Comparison of ENCODE assay signal across 1 cellular context in the genomic region with DNA sequence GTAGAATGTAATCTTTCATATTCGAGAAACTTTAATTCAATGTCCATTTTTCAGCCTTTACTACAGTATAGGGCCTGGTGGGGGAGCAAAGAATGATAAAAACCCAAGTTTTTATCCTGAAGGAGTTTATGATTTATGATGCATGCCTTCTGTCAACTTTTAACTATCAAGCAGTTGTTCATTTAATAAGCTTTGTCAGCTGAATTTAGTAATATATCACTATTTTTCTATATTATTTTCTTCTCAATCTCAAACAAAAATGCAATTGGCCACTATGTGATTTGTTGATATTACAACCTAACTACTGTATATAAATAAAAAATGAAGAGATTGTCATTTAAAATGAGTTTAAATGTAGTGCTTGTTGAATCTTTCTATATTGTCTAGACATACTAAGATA.
TF ChIP-seq lines count a peak whose summit lies in the region.

No MANE protein-coding gene starts in this region.

TF ChIP-seq in GM23338, 12 proteins besides CTCF, POLR2A, EP300 and RAD21:
- TF ChIP-seq JUNB (IDR thresholded peaks at IDR 0.05; ENCODE audit: unreplicated experiment) = no peak
- no peak for TF ChIP-seq STAT1 (IDR thresholded peaks at IDR 0.05; ENCODE audit: unreplicated experiment)
- TF ChIP-seq EZH2 (IDR thresholded peaks at IDR 0.05; ENCODE audit: low read depth, unreplicated experiment) = no peak
- TF ChIP-seq POLR2AphosphoS5 (IDR thresholded peaks at IDR 0.05; ENCODE audit: low read depth) = no peak
- TF ChIP-seq, protein P1, sequence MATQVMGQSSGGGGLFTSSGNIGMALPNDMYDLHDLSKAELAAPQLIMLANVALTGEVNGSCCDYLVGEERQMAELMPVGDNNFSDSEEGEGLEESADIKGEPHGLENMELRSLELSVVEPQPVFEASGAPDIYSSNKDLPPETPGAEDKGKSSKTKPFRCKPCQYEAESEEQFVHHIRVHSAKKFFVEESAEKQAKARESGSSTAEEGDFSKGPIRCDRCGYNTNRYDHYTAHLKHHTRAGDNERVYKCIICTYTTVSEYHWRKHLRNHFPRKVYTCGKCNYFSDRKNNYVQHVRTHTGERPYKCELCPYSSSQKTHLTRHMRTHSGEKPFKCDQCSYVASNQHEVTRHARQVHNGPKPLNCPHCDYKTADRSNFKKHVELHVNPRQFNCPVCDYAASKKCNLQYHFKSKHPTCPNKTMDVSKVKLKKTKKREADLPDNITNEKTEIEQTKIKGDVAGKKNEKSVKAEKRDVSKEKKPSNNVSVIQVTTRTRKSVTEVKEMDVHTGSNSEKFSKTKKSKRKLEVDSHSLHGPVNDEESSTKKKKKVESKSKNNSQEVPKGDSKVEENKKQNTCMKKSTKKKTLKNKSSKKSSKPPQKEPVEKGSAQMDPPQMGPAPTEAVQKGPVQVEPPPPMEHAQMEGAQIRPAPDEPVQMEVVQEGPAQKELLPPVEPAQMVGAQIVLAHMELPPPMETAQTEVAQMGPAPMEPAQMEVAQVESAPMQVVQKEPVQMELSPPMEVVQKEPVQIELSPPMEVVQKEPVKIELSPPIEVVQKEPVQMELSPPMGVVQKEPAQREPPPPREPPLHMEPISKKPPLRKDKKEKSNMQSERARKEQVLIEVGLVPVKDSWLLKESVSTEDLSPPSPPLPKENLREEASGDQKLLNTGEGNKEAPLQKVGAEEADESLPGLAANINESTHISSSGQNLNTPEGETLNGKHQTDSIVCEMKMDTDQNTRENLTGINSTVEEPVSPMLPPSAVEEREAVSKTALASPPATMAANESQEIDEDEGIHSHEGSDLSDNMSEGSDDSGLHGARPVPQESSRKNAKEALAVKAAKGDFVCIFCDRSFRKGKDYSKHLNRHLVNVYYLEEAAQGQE (IDR thresholded peaks at IDR 0.05; ENCODE audit: unreplicated experiment) = no peak
- no peak for TF ChIP-seq ZNF331 (CRISPR knock-in tag; IDR thresholded peaks at IDR 0.05; ENCODE audit: low read depth)
- no peak for TF ChIP-seq ETS1 (IDR thresholded peaks at IDR 0.05)
- TF ChIP-seq EZH2phosphoT487 (IDR thresholded peaks at IDR 0.05; ENCODE audit: unreplicated experiment) = no peak
- TF ChIP-seq ZNF462 (CRISPR knock-in tag; IDR thresholded peaks at IDR 0.05) = no peak
- TF ChIP-seq NANOG (IDR thresholded peaks at IDR 0.05; ENCODE audit: borderline replicate concordance) = no peak
- TF ChIP-seq CREB1 (CRISPR knock-in tag; IDR thresholded peaks at IDR 0.05; ENCODE audit: low read depth) = no peak
- no peak for TF ChIP-seq ZNF114 (CRISPR knock-in tag; IDR thresholded peaks at IDR 0.05)
